ENCODE assay signal across 16 cellular contexts in genomic region chr7:116843373-116843772, GRCh38. TPM values are rescaled to one million over a fixed set of nuclear protein-coding genes. Genes with fewer than 3 reads are reported as not detected.
DNase-seq lines count a peak whose midpoint lies in the region; ATAC-seq and TF ChIP-seq lines count a peak whose summit lies in the region.
"Had no signal": no experiment of that assay in that cellular context is flagged by ENCODE, and none has a peak within 500 bp of the region (broad histone marks: within the 10 kb centered on the region; RNA-seq: fewer than 3 reads in every experiment).

No MANE protein-coding gene starts in this region.

- H3K27ac ChIP-seq in thyroid gland = no peak overlapping the region
- H3K27ac ChIP-seq: foreskin keratinocyte, HL-60, neural progenitor cell had no signal

- no peak for ATAC-seq in activated CD4-positive, alpha-beta T cell treated with anti-CD3 and anti-CD28 coated beads for 36 hours
- peak; percentile 59 for ATAC-seq in stimulated activated memory B cell treated with anti-CD40 and anti-IgM and Interleukin-4, amounts not matched to agents 10 μg/mL and 1 μg/mL and 100 μg/mL, for 72 hours
- ATAC-seq: effector memory CD8-positive, alpha-beta T cell; foreskin keratinocyte had no signal

- 60 to 74% methylated on average over 4 of the region's 4 CpGs for WGBS in thyroid gland, 2 donors

- peak overlapping the region; percentile 17 for H3K4me3 Mint-ChIP-seq in activated CD4-positive, alpha-beta T cell treated with anti-CD3 and anti-CD28 coated beads, Interleukin-2, amount 10 ng/mL, durations not matched to agents 24 days and 14 days
- no peak overlapping the region for H3K4me3 Mint-ChIP-seq in activated CD4-positive, alpha-beta T cell treated with anti-CD3 and anti-CD28 coated beads for 36 hours
- H3K4me3 Mint-ChIP-seq in stimulated activated memory B cell treated with anti-CD40 and anti-IgM and Interleukin-4, amounts not matched to agents 10 μg/mL and 1 μg/mL and 100 μg/mL, for 72 hours = peak overlapping the region; percentile 32
- H3K4me3 Mint-ChIP-seq in chondrocyte (ENCODE audit: unreplicated experiment) = no peak overlapping the region
- H3K4me3 Mint-ChIP-seq: neural progenitor cell had no signal

- no peak for TF ChIP-seq CTCF in thyroid gland (IDR thresholded peaks at IDR 0.05)
- no peak for TF ChIP-seq CTCF in chondrocyte (IDR thresholded peaks at IDR 0.05)

- no peak for DNase-seq in activated CD4-positive, alpha-beta T cell treated with anti-CD3 and anti-CD28 coated beads, Interleukin-2, amount 10 ng/mL, durations not matched to agents 24 days and 14 days
- no peak for DNase-seq in activated CD4-positive, alpha-beta T cell treated with anti-CD3 and anti-CD28 coated beads for 36 hours
- DNase-seq in OCI-M1 (lab: John Stamatoyannopoulos, UW) (peak; percentile 79), globus pallidus (ENCODE audit: low spot score) (peak; percentile 13), thyroid gland (no peak), chondrocyte (ENCODE audit: low spot score) (no peak), amniotic stem cell (lab: John Stamatoyannopoulos, UW) (no peak)
- DNase-seq: activated T-cell treated with anti-CD3 and anti-CD28 coated beads, Interleukin-2, amount 50 U/mL, for 48 hours; Calu3; effector memory CD8-positive, alpha-beta T cell; foreskin keratinocyte; NCI-H226; small intestine had no signal

- TF ChIP-seq POLR2A in thyroid gland (IDR thresholded peaks at IDR 0.05) = no peak

- H3K36me3 Mint-ChIP-seq in activated CD4-positive, alpha-beta T cell treated with anti-CD3 and anti-CD28 coated beads, Interleukin-2, amount 10 ng/mL, durations not matched to agents 24 days and 14 days (ENCODE audit: low read depth) = no peaks in the 10 kb centered on the region
- H3K36me3 Mint-ChIP-seq in activated CD4-positive, alpha-beta T cell treated with anti-CD3 and anti-CD28 coated beads for 36 hours (ENCODE audit: low read depth) = no peaks in the 10 kb centered on the region
- H3K36me3 Mint-ChIP-seq in stimulated activated memory B cell treated with anti-CD40 and anti-IgM and Interleukin-4, amounts not matched to agents 10 μg/mL and 1 μg/mL and 100 μg/mL, for 72 hours = no peaks in the 10 kb centered on the region
- no peaks in the 10 kb centered on the region for H3K36me3 Mint-ChIP-seq in chondrocyte (ENCODE audit: low read depth)
- H3K36me3 Mint-ChIP-seq: neural progenitor cell had no signal

- H3K36me3 ChIP-seq in thyroid gland = no peaks in the 10 kb centered on the region
- H3K36me3 ChIP-seq: neural progenitor cell had no signal

- POLR2A ChIA-PET in activated CD4-positive, alpha-beta T cell treated with anti-CD3 and anti-CD28 coated beads for 36 hours (lab: Charles Lee) = no interaction called here

- intact Hi-C loops in activated CD4-positive, alpha-beta T cell treated with anti-CD3 and anti-CD28 coated beads, Interleukin-2, amount 10 ng/mL, durations not matched to agents 24 days and 14 days (cut with micrococcal nuclease) = no loop called here
- intact Hi-C loops in activated CD4-positive, alpha-beta T cell treated with anti-CD3 and anti-CD28 coated beads for 36 hours (cut with DNase I, micrococcal nuclease) = no loop called here
- intact Hi-C loops in thyroid gland (cut with DNase I) = no loop called here

- no peak overlapping the region for H3K27ac Mint-ChIP-seq in activated CD4-positive, alpha-beta T cell treated with anti-CD3 and anti-CD28 coated beads, Interleukin-2, amount 10 ng/mL, durations not matched to agents 24 days and 14 days
- no peak overlapping the region for H3K27ac Mint-ChIP-seq in activated CD4-positive, alpha-beta T cell treated with anti-CD3 and anti-CD28 coated beads for 36 hours
- peak overlapping the region; percentile 36 for H3K27ac Mint-ChIP-seq in stimulated activated memory B cell treated with anti-CD40 and anti-IgM and Interleukin-4, amounts not matched to agents 10 μg/mL and 1 μg/mL and 100 μg/mL, for 72 hours
- H3K27ac Mint-ChIP-seq in chondrocyte (ENCODE audit: unreplicated experiment) = no peak overlapping the region
- H3K27ac Mint-ChIP-seq: effector memory CD8-positive, alpha-beta T cell; neural progenitor cell had no signal

- H3K9me3 ChIP-seq in thyroid gland = no peaks in the 10 kb centered on the region

- H3K4me3 ChIP-seq in thyroid gland (replicated peaks in 1 of 3) = no peak overlapping the region
- H3K4me3 ChIP-seq: neural progenitor cell had no signal

- peaks cover 8% of the 10 kb centered on the region for H3K4me1 Mint-ChIP-seq in activated CD4-positive, alpha-beta T cell treated with anti-CD3 and anti-CD28 coated beads, Interleukin-2, amount 10 ng/mL, durations not matched to agents 24 days and 14 days
- H3K4me1 Mint-ChIP-seq in activated CD4-positive, alpha-beta T cell treated with anti-CD3 and anti-CD28 coated beads for 36 hours = peaks cover 6% of the 10 kb centered on the region
- peaks cover 21% of the 10 kb centered on the region for H3K4me1 Mint-ChIP-seq in stimulated activated memory B cell treated with anti-CD40 and anti-IgM and Interleukin-4, amounts not matched to agents 10 μg/mL and 1 μg/mL and 100 μg/mL, for 72 hours
- H3K4me1 Mint-ChIP-seq in chondrocyte (ENCODE audit: low read depth) = no peaks in the 10 kb centered on the region
- H3K4me1 Mint-ChIP-seq: neural progenitor cell had no signal

- H3K9me3 Mint-ChIP-seq in activated CD4-positive, alpha-beta T cell treated with anti-CD3 and anti-CD28 coated beads, Interleukin-2, amount 10 ng/mL, durations not matched to agents 24 days and 14 days = no peaks in the 10 kb centered on the region
- H3K9me3 Mint-ChIP-seq in activated CD4-positive, alpha-beta T cell treated with anti-CD3 and anti-CD28 coated beads for 36 hours (ENCODE audit: low read depth) = no peaks in the 10 kb centered on the region
- no peaks in the 10 kb centered on the region for H3K9me3 Mint-ChIP-seq in stimulated activated memory B cell treated with anti-CD40 and anti-IgM and Interleukin-4, amounts not matched to agents 10 μg/mL and 1 μg/mL and 100 μg/mL, for 72 hours
- no peaks in the 10 kb centered on the region for H3K9me3 Mint-ChIP-seq in chondrocyte (ENCODE audit: low read depth)
- H3K9me3 Mint-ChIP-seq: effector memory CD8-positive, alpha-beta T cell; neural progenitor cell had no signal

- peaks cover 36% of the 10 kb centered on the region for H3K27me3 Mint-ChIP-seq in activated CD4-positive, alpha-beta T cell treated with anti-CD3 and anti-CD28 coated beads, Interleukin-2, amount 10 ng/mL, durations not matched to agents 24 days and 14 days
- H3K27me3 Mint-ChIP-seq in activated CD4-positive, alpha-beta T cell treated with anti-CD3 and anti-CD28 coated beads for 36 hours = peaks cover 19% of the 10 kb centered on the region
- no peaks in the 10 kb centered on the region for H3K27me3 Mint-ChIP-seq in stimulated activated memory B cell treated with anti-CD40 and anti-IgM and Interleukin-4, amounts not matched to agents 10 μg/mL and 1 μg/mL and 100 μg/mL, for 72 hours
- H3K27me3 Mint-ChIP-seq in chondrocyte (ENCODE audit: low read depth) = peaks cover 3% of the 10 kb centered on the region

- CTCF ChIA-PET in activated CD4-positive, alpha-beta T cell treated with anti-CD3 and anti-CD28 coated beads for 36 hours (lab: Charles Lee) = no interaction called here

- no peaks in the 10 kb centered on the region for H3K4me1 ChIP-seq in thyroid gland
- H3K4me1 ChIP-seq: foreskin keratinocyte, neural progenitor cell had no signal

- H3K27me3 ChIP-seq in thyroid gland = no peaks in the 10 kb centered on the region
- H3K27me3 ChIP-seq: foreskin keratinocyte, neural progenitor cell had no signal

RNA-seq across cellular contexts. Expression of gene CAPZA2, which starts 19.0 kb away (rescaled TPM):
- total RNA-seq in activated CD4-positive, alpha-beta T cell treated with anti-CD3 and anti-CD28 coated beads, Interleukin-2, amount 10 ng/mL, durations not matched to agents 24 days and 14 days = 154 and 158 TPM in 2 replicates
- total RNA-seq in activated CD4-positive, alpha-beta T cell treated with anti-CD3 and anti-CD28 coated beads for 36 hours = 100 to 1,000 TPM; 173 to 262 TPM
- total RNA-seq in thyroid gland = 100 to 1,000 TPM; 142 to 215 (median 176) TPM
- total RNA-seq in chondrocyte = 201 to 231 TPM (median 213 TPM) in 3 replicates

Comparison
In these comparisons a context has a peak if more than half of its experiments do, and no peak if none do; other contexts are left out.
1. H3K4me3 Mint-ChIP-seq: peak in activated CD4-positive, alpha-beta T cell treated with anti-CD3 and anti-CD28 coated beads, Interleukin-2, amount 10 ng/mL, durations not matched to agents 24 days and 14 days (single experiment) and stimulated activated memory B cell treated with anti-CD40 and anti-IgM and Interleukin-4, amounts not matched to agents 10 μg/mL and 1 μg/mL and 100 μg/mL, for 72 hours (single experiment); none in activated CD4-positive, alpha-beta T cell treated with anti-CD3 and anti-CD28 coated beads for 36 hours (single experiment) and chondrocyte (single experiment).
2. DNase-seq: peak in OCI-M1 (single experiment) and globus pallidus (single experiment); none in activated CD4-positive, alpha-beta T cell treated with anti-CD3 and anti-CD28 coated beads, Interleukin-2, amount 10 ng/mL, durations not matched to agents 24 days and 14 days (single experiment), activated CD4-positive, alpha-beta T cell treated with anti-CD3 and anti-CD28 coated beads for 36 hours (single experiment), thyroid gland (0 of 2), chondrocyte (single experiment) and amniotic stem cell (single experiment).